ENCODE assay signal across 14 cellular contexts in genomic region chr12:42884116-42884515, GRCh38.
A peak's percentile ranks its signal among the peaks of the same experiment; 100 is the strongest.
DNase-seq lines count a peak whose midpoint lies in the region; TF ChIP-seq lines count a peak whose summit lies in the region.
"Had no signal": no experiment of that assay in that cellular context is flagged by ENCODE, and none has a peak within 500 bp of the region (broad histone marks: within the 10 kb centered on the region; RNA-seq: fewer than 3 reads in every experiment).

No MANE protein-coding gene starts in this region.

- peaks cover 6% of the 10 kb centered on the region for H3K9me3 ChIP-seq in smooth muscle cell (replicated peaks; ENCODE audit: low read depth)

- no peaks in the 10 kb centered on the region for H3F3A ChIP-seq in smooth muscle cell (ENCODE audit: low read depth)

- no peaks in the 10 kb centered on the region for H3K36me3 Mint-ChIP-seq in endothelial cell (ENCODE audit: low read depth, unreplicated experiment)
- H3K36me3 Mint-ChIP-seq: CD4-positive, alpha-beta memory T cell had no signal

- H3K4me1 Mint-ChIP-seq in endothelial cell (ENCODE audit: unreplicated experiment): no peaks in the 10 kb centered on the region
- H3K4me1 Mint-ChIP-seq: CD4-positive, alpha-beta memory T cell; GM23338; H9 had no signal

- H3K4me2 ChIP-seq in smooth muscle cell: peak overlapping the region; percentile 1
- H3K4me2 ChIP-seq: GM23338 had no signal

- no peaks in the 10 kb centered on the region for H3K27me3 ChIP-seq in smooth muscle cell (ENCODE audit: low read depth)

- H3K27me3 Mint-ChIP-seq in endothelial cell (ENCODE audit: unreplicated experiment): no peaks in the 10 kb centered on the region

- H3K27ac ChIP-seq in VCaP: peak overlapping the region; percentile 11
- H3K27ac ChIP-seq in smooth muscle cell (ENCODE audit: low read depth): peak overlapping the region; percentile 57

- WGBS in smooth muscle cell (ENCODE audit: low lambda C conversion rate): 67% methylated on average over 4 of the region's 4 CpGs

- peaks cover 9% of the 10 kb centered on the region for H3K4me1 ChIP-seq in smooth muscle cell (ENCODE audit: low read depth)

- peaks cover 6% of the 10 kb centered on the region for H3K36me3 ChIP-seq in smooth muscle cell (ENCODE audit: low read depth)

- H3K4me3 Mint-ChIP-seq in endothelial cell (ENCODE audit: unreplicated experiment): no peak overlapping the region
- H3K4me3 Mint-ChIP-seq: CD4-positive, alpha-beta memory T cell; GM23338; H9 had no signal

- no peak overlapping the region for H3K4me3 ChIP-seq in smooth muscle cell
- H3K4me3 ChIP-seq: GM23338 had no signal

- H3K9me3 Mint-ChIP-seq in endothelial cell (ENCODE audit: unreplicated experiment): peaks cover 3% of the 10 kb centered on the region
- H3K9me3 Mint-ChIP-seq: GM23338 had no signal

- peak overlapping the region; percentile 28 for H3K9ac ChIP-seq in smooth muscle cell (ENCODE audit: low read depth)

- H4K20me1 ChIP-seq in smooth muscle cell (ENCODE audit: low read depth): no peaks in the 10 kb centered on the region

- peak; percentile 40 for DNase-seq in HK-2 (ENCODE audit: unreplicated experiment)
- no peak for DNase-seq in smooth muscle cell (lab: John Stamatoyannopoulos, UW; ENCODE audit: unreplicated experiment)
- DNase-seq in OCI-M1 (lab: John Stamatoyannopoulos, UW): no peak
- no peak for DNase-seq in endothelial cell (ENCODE audit: low spot score)
- DNase-seq in NCI-H2196 (lab: John Stamatoyannopoulos, UW; ENCODE audit: unreplicated experiment): no peak
- DNase-seq: C1 segment of cervical spinal cord; Calu3; CD4-positive, alpha-beta memory T cell; COR-L47; DMS53; DMS79 treated with DMSO at 0.1 percent for 48 hours; H9 had no signal

- no peak overlapping the region for H3K27ac Mint-ChIP-seq in endothelial cell (ENCODE audit: unreplicated experiment)
- H3K27ac Mint-ChIP-seq: CD4-positive, alpha-beta memory T cell; GM23338; H9 had no signal

- H2AFZ ChIP-seq in smooth muscle cell (ENCODE audit: low read depth): peak overlapping the region; percentile 50
- H2AFZ ChIP-seq: GM23338 had no signal

- no peaks in the 10 kb centered on the region for H3K79me2 ChIP-seq in smooth muscle cell (ENCODE audit: low read depth)

- TF ChIP-seq CTCF in VCaP (conservative IDR thresholded peaks at IDR 0.05): no peak
- no peak for TF ChIP-seq CTCF in smooth muscle cell (IDR thresholded peaks at IDR 0.05; ENCODE audit: borderline replicate concordance, insufficient read depth, poor library complexity, severe bottlenecking)
- TF ChIP-seq CTCF in endothelial cell (IDR thresholded peaks at IDR 0.05; ENCODE audit: unreplicated experiment): no peak
